ENCODE assay signal across 16 cellular contexts in the genomic region with DNA sequence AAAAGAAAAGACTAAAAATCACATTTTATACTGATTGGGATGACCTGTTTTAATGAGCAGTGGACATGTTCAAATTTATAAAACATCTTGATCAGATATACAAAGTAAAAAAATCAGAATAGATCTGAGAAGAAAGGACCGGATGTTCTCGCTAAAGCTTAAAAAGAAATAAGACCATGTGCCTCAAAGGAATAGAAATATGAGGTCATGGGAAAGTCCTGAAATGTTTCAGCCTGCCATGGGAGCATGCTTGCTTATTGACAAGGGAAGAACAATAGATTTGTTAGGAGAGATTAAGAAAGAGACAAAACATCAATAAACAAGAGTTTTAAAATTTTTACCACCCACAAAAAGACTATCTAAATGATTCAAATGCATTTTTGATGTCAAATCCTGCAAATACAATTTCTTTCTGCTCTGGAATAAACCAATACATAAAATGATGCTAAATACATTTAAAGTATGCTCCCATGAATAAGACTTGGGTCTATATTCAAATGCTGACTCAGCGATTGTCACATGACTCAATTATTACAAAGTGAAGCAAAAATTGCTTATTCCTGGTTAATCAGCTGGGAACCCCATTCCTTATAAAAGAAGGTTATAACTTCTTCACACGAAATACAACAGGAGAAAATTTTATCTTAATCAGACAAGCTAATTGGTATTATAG.
"Had no signal": no experiment of that assay in that cellular context is flagged by ENCODE, and none has a peak within 500 bp of the region (broad histone marks: within the 10 kb centered on the region; RNA-seq: fewer than 3 reads in every experiment).

No MANE protein-coding gene starts in this region.

- H2AFZ ChIP-seq: parathyroid adenoma had no signal

- DNase-seq: cortex of kidney; dorsolateral prefrontal cortex; effector CD8-positive, alpha-beta T cell; heart right ventricle; hypothalamus; naive thymus-derived CD4-positive, alpha-beta T cell; psoas muscle; retina; sigmoid colon; stimulated activated CD4-positive, alpha-beta T cell treated with anti-CD3 and anti-CD28 coated beads, Interleukin-12 subunit alpha, Interleukin-12 subunit beta, amount 100 ng/mL, for 4 hours; stimulated activated CD4-positive, alpha-beta T cell treated with anti-CD3 and anti-CD28 coated beads, Interleukin-2, amount 100 ng/mL, for 48 hours; stimulated activated naive CD4-positive, alpha-beta T cell treated with Interleukin-2 at 50 U/mL for 16 hours had no signal

- H3K27ac ChIP-seq: dorsolateral prefrontal cortex, parathyroid adenoma, psoas muscle, sigmoid colon had no signal

- H3K27me3 ChIP-seq: heart right ventricle, sigmoid colon had no signal

- H3K9ac ChIP-seq: parathyroid adenoma had no signal

- H3K36me3 ChIP-seq: heart right ventricle, sigmoid colon had no signal

- FAIRE-seq: frontal cortex, islet of Langerhans, small intestine had no signal

- H3K79me2 ChIP-seq: parathyroid adenoma had no signal

- H3K4me1 ChIP-seq: parathyroid adenoma, psoas muscle, sigmoid colon had no signal

- ATAC-seq: naive thymus-derived CD4-positive, alpha-beta T cell; psoas muscle had no signal

- H3K4me3 ChIP-seq: dorsolateral prefrontal cortex, heart right ventricle, psoas muscle, sigmoid colon had no signal

- H3K9me3 ChIP-seq: psoas muscle, sigmoid colon had no signal
